Comparison of ENCODE assay signal across 1 cellular context in the genomic region with DNA sequence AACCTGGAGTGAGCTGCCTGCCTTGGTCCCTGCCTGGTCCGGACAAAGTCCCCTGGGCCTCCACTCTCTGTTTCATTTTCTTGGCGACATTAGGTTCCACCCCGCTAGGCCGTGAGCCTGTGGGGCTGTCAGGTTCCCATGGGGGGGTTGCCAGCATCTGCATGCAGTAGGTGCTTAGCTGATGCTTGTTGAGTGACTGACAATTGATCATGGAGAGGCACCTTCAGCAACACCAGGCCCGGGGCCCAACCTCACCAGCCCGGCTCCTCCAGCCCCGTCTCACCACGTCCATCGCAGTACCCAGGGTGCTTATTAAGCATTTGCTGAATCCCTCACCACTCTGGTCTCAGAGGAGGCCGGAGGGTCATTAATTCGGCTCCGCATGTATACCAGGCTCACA.
TF ChIP-seq lines count a peak whose summit lies in the region.

No MANE protein-coding gene starts in this region.

TF ChIP-seq in K562, 482 proteins besides CTCF, POLR2A, EP300 and RAD21:
- TF ChIP-seq TBL1XR1 (IDR thresholded peaks at IDR 0.05; ENCODE audit: low read length in 2 of 2) (no peak), ZKSCAN8 (CRISPR knock-in tag; IDR thresholded peaks at IDR 0.05) (peak; percentile 97), SNRNP70 (optimal IDR thresholded peaks at IDR 0.05; ENCODE audit: low read depth, low read length) (no peak), TAF15 (IDR thresholded peaks at IDR 0.05; ENCODE audit: low read depth, low read length) (no peak), CEBPB (tag; IDR thresholded peaks at IDR 0.05) (no peak), TCF3 (CRISPR knock-in tag; IDR thresholded peaks at IDR 0.05) (no peak)
- TF ChIP-seq, protein P1, sequence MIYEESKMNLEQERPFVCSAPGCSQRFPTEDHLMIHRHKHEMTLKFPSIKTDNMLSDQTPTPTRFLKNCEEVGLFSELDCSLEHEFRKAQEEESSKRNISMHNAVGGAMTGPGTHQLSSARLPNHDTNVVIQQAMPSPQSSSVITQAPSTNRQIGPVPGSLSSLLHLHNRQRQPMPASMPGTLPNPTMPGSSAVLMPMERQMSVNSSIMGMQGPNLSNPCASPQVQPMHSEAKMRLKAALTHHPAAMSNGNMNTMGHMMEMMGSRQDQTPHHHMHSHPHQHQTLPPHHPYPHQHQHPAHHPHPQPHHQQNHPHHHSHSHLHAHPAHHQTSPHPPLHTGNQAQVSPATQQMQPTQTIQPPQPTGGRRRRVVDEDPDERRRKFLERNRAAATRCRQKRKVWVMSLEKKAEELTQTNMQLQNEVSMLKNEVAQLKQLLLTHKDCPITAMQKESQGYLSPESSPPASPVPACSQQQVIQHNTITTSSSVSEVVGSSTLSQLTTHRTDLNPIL (CRISPR knock-in tag; IDR thresholded peaks at IDR 0.05) = no peak
TF ChIP-seq in K562: peak in this region for 1.
